8 cellular contexts compared by ENCODE assay signal in the genomic region with DNA sequence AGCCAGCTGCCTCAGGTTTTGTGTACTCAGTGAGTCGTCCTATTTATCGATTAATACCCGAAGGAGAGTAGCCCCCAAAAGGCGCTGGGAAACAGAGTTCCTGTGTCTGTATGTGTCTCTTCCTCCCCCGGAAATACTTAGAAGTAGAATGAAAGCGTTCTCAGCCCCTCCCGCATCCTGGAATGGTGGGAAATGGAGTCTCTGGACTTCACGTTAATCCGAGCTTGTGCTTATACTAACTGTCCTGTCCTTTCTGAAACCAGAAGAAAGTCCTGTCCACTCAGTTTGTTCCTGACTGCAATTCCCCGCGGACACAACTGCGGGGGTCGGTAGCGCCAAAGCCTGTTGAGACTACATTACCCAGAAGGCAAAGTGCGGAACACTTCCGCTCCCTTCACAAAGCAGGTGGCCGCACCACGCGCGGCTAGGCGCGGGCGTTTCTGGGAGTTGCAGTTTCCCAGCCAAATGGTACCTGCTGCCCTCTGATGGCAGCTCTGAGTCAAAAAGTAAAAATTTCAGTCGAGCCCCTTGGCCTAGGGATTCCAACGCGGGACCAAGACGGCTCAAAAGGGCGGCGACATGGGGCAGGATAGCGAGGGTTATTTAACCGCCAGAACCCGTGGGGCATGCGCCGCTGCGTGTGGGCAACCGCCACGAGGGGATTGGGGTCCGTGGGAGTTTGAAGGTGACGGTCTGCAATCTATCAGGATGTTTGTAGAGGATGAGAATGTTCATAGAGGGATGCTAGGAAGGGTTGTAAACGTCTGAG. TPM values are rescaled to one million over a fixed set of nuclear protein-coding genes. Genes with fewer than 3 reads are reported as not detected.
DNase-seq lines count a peak whose midpoint lies in the region; ATAC-seq and TF ChIP-seq lines count a peak whose summit lies in the region.

No MANE protein-coding gene starts in this region.

- peak; percentile 39 for ATAC-seq in HG02759 (IDR thresholded peaks at IDR 0.05; ENCODE audit: unreplicated experiment)

- no peaks in the 10 kb centered on the region for H3K9me3 Mint-ChIP-seq in T-helper 1 cell treated with Interleukin-12 subunit alpha and Interleukin-12 subunit beta and Interleukin-4 antibody, amounts not matched to agents 30 μg/mL and 1 μg/mL, for 36 hours

- H3K4me1 ChIP-seq in right atrium auricular region (peaks cover 0 to 71% of the 10 kb centered on the region in 2 donors), prostate gland (replicated peaks) (peaks cover 11% of the 10 kb centered on the region), urinary bladder (ENCODE audit: insufficient read depth) (peaks cover 4% of the 10 kb centered on the region)

- intact Hi-C loops in prostate gland (cut with DNase I): no loop called here

- DNase-seq in GM06990 (ENCODE audit: extremely low read depth, insufficient read length) (peak; percentile 95), NCI-H146 (lab: John Stamatoyannopoulos, UW) (peak; percentile 94), right atrium auricular region (ENCODE audit: low spot score) (peak; percentile 97), prostate gland (ENCODE audit: low spot score) (peak; percentile 93)

- 2% methylated on average over 40 of the region's 40 CpGs for WGBS in prostate gland
- 2% methylated on average over 40 of the region's 40 CpGs for WGBS in urinary bladder

- no peaks in the 10 kb centered on the region for H3K27me3 Mint-ChIP-seq in T-helper 1 cell treated with Interleukin-12 subunit alpha and Interleukin-12 subunit beta and Interleukin-4 antibody, amounts not matched to agents 30 μg/mL and 1 μg/mL, for 36 hours (ENCODE audit: low read depth)

- H3K27me3 ChIP-seq in GM06990 (replicated peaks; ENCODE audit: control insufficient read depth, insufficient read depth, low read length): no peaks in the 10 kb centered on the region
- no peaks in the 10 kb centered on the region for H3K27me3 ChIP-seq in right atrium auricular region
- no peaks in the 10 kb centered on the region for H3K27me3 ChIP-seq in prostate gland (replicated peaks; ENCODE audit: insufficient read depth)

- H3K27ac ChIP-seq in angular gyrus (ENCODE audit: low read depth, low read length): peak overlapping the region; percentile 98
- H3K27ac ChIP-seq in right atrium auricular region: peak overlapping the region; percentile 84 to 90
- peak overlapping the region; percentile 82 to 94 for H3K27ac ChIP-seq in prostate gland
- peak overlapping the region; percentile 68 for H3K27ac ChIP-seq in urinary bladder (ENCODE audit: low read depth)

- peak overlapping the region; percentile 89 for H3K4me3 Mint-ChIP-seq in T-helper 1 cell treated with Interleukin-12 subunit alpha and Interleukin-12 subunit beta and Interleukin-4 antibody, amounts not matched to agents 30 μg/mL and 1 μg/mL, for 36 hours

- H3K9me3 ChIP-seq in right atrium auricular region (no peaks in the 10 kb centered on the region), prostate gland (no peaks in the 10 kb centered on the region)

- TF ChIP-seq CTCF in GM06990 (IDR thresholded peaks at IDR 0.05; ENCODE audit: insufficient read depth, low read length, poor library complexity, severe bottlenecking) (peak; percentile 77), right atrium auricular region (IDR thresholded peaks at IDR 0.05) (peak; percentile 69 to 83), prostate gland (IDR thresholded peaks at IDR 0.05) (peak; percentile 56 to 90 (median 84))

- peak overlapping the region; percentile 94 for H3K4me3 ChIP-seq in GM06990 (replicated peaks; ENCODE audit: low read depth, low read length)
- H3K4me3 ChIP-seq in right atrium auricular region: peak overlapping the region; percentile 87 to 89
- peak overlapping the region; percentile 92 to 96 for H3K4me3 ChIP-seq in prostate gland
- H3K4me3 ChIP-seq in urinary bladder (ENCODE audit: low read depth, low read length): peak overlapping the region; percentile 37

- H3K36me3 Mint-ChIP-seq in T-helper 1 cell treated with Interleukin-12 subunit alpha and Interleukin-12 subunit beta and Interleukin-4 antibody, amounts not matched to agents 30 μg/mL and 1 μg/mL, for 36 hours (ENCODE audit: low read depth): peaks cover 6% of the 10 kb centered on the region

- H3K36me3 ChIP-seq in GM06990 (ENCODE audit: control insufficient read depth, insufficient read depth, low read length) (peaks cover 8% of the 10 kb centered on the region), right atrium auricular region (peaks cover 17% of the 10 kb centered on the region), prostate gland (no peaks in the 10 kb centered on the region), urinary bladder (ENCODE audit: insufficient read depth) (no peaks in the 10 kb centered on the region)

- H3K4me1 Mint-ChIP-seq in T-helper 1 cell treated with Interleukin-12 subunit alpha and Interleukin-12 subunit beta and Interleukin-4 antibody, amounts not matched to agents 30 μg/mL and 1 μg/mL, for 36 hours (ENCODE audit: low read depth): peaks cover 43% of the 10 kb centered on the region

- peak overlapping the region; percentile 91 for H3K27ac Mint-ChIP-seq in T-helper 1 cell treated with Interleukin-12 subunit alpha and Interleukin-12 subunit beta and Interleukin-4 antibody, amounts not matched to agents 30 μg/mL and 1 μg/mL, for 36 hours

- peak; percentile 49 for TF ChIP-seq POLR2A in prostate gland (IDR thresholded peaks at IDR 0.05)

RNA-seq across cellular contexts. Expression of a gene that starts 2.2 kb away (rescaled TPM):
- total RNA-seq in right atrium auricular region (10 to 100 TPM; 18.1 to 27.9 TPM), prostate gland (10 to 100 TPM; 37.1 to 61.6 TPM), urinary bladder (8.4 TPM)
- 56.9 TPM for polyA plus RNA-seq in urinary bladder

RNA-seq across cellular contexts. Expression of a gene that starts 10.3 kb away (rescaled TPM):
- 10 to 100 TPM; 26.8 to 34.9 TPM for total RNA-seq in right atrium auricular region
- total RNA-seq in prostate gland: 100 to 1,000 TPM in 1 of 2 donors, 10 to 100 TPM in 1; 33.9 to 121 TPM
- total RNA-seq in urinary bladder: 17.9 TPM
- polyA plus RNA-seq in urinary bladder: 50.9 TPM

RNA-seq across cellular contexts. Expression of a gene that starts 24.4 kb away (rescaled TPM):
- 10 to 100 TPM; 27.4 to 53.5 TPM for total RNA-seq in right atrium auricular region
- 100 to 1,000 TPM in 1 of 2 donors, 10 to 100 TPM in 1; 64.6 to 145 TPM for total RNA-seq in prostate gland
- 14.0 TPM for total RNA-seq in urinary bladder
- polyA plus RNA-seq in urinary bladder: 59.5 TPM

RNA-seq across cellular contexts. Expression of a gene that starts 24.5 kb away (rescaled TPM):
- 1 to 10 TPM; 2.6 to 5.4 TPM for total RNA-seq in right atrium auricular region
- total RNA-seq in prostate gland: 10 to 100 TPM in 1 of 2 donors, 1 to 10 TPM in 1; 8.2 to 14.1 TPM
- total RNA-seq in urinary bladder: 7.0 TPM
- polyA plus RNA-seq in urinary bladder: 6.0 TPM

RNA-seq across cellular contexts. Expression of a gene that starts 27.2 kb away (rescaled TPM):
- total RNA-seq in right atrium auricular region: 10 to 100 TPM; 19.2 to 24.8 TPM
- 10 to 100 TPM; 70.3 to 98.1 TPM for total RNA-seq in prostate gland
- 15.5 TPM for total RNA-seq in urinary bladder
- polyA plus RNA-seq in urinary bladder: 29.5 TPM

Comparison
In these comparisons a context has a peak if more than half of its experiments do, and no peak if none do; other contexts are left out.
1. Peak in every context shown above with its lines: DNase-seq, ATAC-seq, H3K4me3 ChIP-seq and H3K27ac ChIP-seq.
2. H3K4me3 ChIP-seq: peak in every context shown above with its lines; median percentile 94 in GM06990; 94 in prostate gland; 88 in right atrium auricular region; 37 in urinary bladder.